ENCODE assay signal across 11 cellular contexts in genomic region chrX:115892056-115892708, GRCh38.
DNase-seq lines count a peak whose midpoint lies in the region; ATAC-seq and TF ChIP-seq lines count a peak whose summit lies in the region.
"Had no signal": no experiment of that assay in that cellular context is flagged by ENCODE, and none has a peak within 500 bp of the region (broad histone marks: within the 10 kb centered on the region; RNA-seq: fewer than 3 reads in every experiment).

No MANE protein-coding gene starts in this region.

- no peak overlapping the region for H2AFZ ChIP-seq in HCT116 (ENCODE audit: low read depth, low read length, poor library complexity, severe bottlenecking)

- H3K4me1 ChIP-seq in HCT116 (ENCODE audit: control insufficient read depth in 1 of 2, insufficient read depth in 2 of 2, low read length in 2 of 2) (peaks cover 0 to 23% of the 10 kb centered on the region in 2 experiments; a peak in 3 of 4 replicates), subcutaneous abdominal adipose tissue (ENCODE audit: control insufficient read depth in 5 of 5, insufficient read depth in 5 of 5, low read length in 5 of 5) (peaks cover 6 to 17% (median 13%) of the 10 kb centered on the region in 5 donors)

- DNase-seq in HCT116 (ENCODE audit: low read depth, low spot score), result peak; percentile 3
- DNase-seq in iPS-NIHi7 (ENCODE audit: extremely low spot score), result peak; percentile 7
- DNase-seq in stimulated activated CD4-positive, alpha-beta T cell treated with anti-CD3 and anti-CD28 coated beads, Interleukin-2, amount 100 ng/mL, for 24 hours, result no peak
- DNase-seq in T-cell, result no peak
- no peak for DNase-seq in putamen (ENCODE audit: low spot score)
- DNase-seq: activated naive CD8-positive, alpha-beta T cell treated with anti-CD3 and anti-CD28 coated beads for 36 hours; effector CD8-positive, alpha-beta T cell; NCI-H1048 had no signal

- H3K4me3 ChIP-seq in HCT116 (replicated peaks in 1 of 2; ENCODE audit: low read depth in 1 of 2, low read length in 2 of 2) (no peak overlapping the region), WI38 (ENCODE audit: low read depth, low read length) (peak overlapping the region; percentile 44; the same call in 1 of the 2 replicates), subcutaneous abdominal adipose tissue (ENCODE audit: low read depth in 1 of 5, low read length in 5 of 5) (peak overlapping the region; percentile 23 to 67 (median 55))
- H3K4me3 ChIP-seq: smooth muscle cell had no signal

- RAD21 ChIA-PET in HCT116 (lab: Charles Lee; ENCODE audit: low non-redundant PET in 1 of 2, low total read pairs in 2 of 2, uncharacterized antibody in 2 of 2, unreplicated experiment in 2 of 2), result interaction anchor here in 1 of 2 experiments (0.7 kb wide), 1 partner anchor 417 kb away, joined by 3 read pairs; no protein-coding TSS in a partner anchor

- H3K27ac Mint-ChIP-seq in T-cell, result no peak overlapping the region
- H3K27ac Mint-ChIP-seq: activated naive CD8-positive, alpha-beta T cell treated with anti-CD3 and anti-CD28 coated beads for 36 hours had no signal

- H3K27me3 Mint-ChIP-seq in T-cell, result no peaks in the 10 kb centered on the region
- H3K27me3 Mint-ChIP-seq: activated naive CD8-positive, alpha-beta T cell treated with anti-CD3 and anti-CD28 coated beads for 36 hours had no signal

- TF ChIP-seq POLR2A in HCT116 (IDR thresholded peaks at IDR 0.05; ENCODE audit: borderline replicate concordance, extremely low read depth, insufficient read depth, insufficient read length), result no peak

- no peaks in the 10 kb centered on the region for H3K9me3 ChIP-seq in HCT116 (ENCODE audit: control insufficient read depth in 1 of 2, insufficient read depth in 1 of 2, low read depth in 1 of 2, low read length in 2 of 2)
- H3K9me3 ChIP-seq in subcutaneous abdominal adipose tissue (ENCODE audit: control insufficient read depth in 5 of 5, low read length in 5 of 5), result peaks cover 0 to 17% (median 0%) of the 10 kb centered on the region in 5 donors

- H3K27ac ChIP-seq in HCT116 (ENCODE audit: low read depth, low read length) (no peak overlapping the region), subcutaneous abdominal adipose tissue (ENCODE audit: low read depth, low read length) (no peak overlapping the region)

- H3K4me2 ChIP-seq in HCT116 (ENCODE audit: low read length), result no peak overlapping the region; the same call in 1 of the 2 replicates
- H3K4me2 ChIP-seq: smooth muscle cell had no signal

- CTCF ChIA-PET in HCT116 (lab: Charles Lee), result no interaction called here
- CTCF ChIA-PET in T-cell (lab: Charles Lee), result interaction anchor here in 1 of 2 donors (0.7 kb wide), 1 partner anchor 50 kb away, joined by 3 read pairs; no protein-coding TSS in a partner anchor

- intact Hi-C loops in HCT116 (cut with micrococcal nuclease), result no loop called here

- H3K27me3 ChIP-seq in HCT116 (ENCODE audit: insufficient read depth, low read length), result no peaks in the 10 kb centered on the region
- peaks cover 0 to 3% (median 0%) of the 10 kb centered on the region in 5 donors for H3K27me3 ChIP-seq in subcutaneous abdominal adipose tissue (ENCODE audit: control insufficient read depth in 5 of 5, insufficient read depth in 4 of 5, low read length in 5 of 5)

- TF ChIP-seq CTCF in HCT116 (IDR thresholded peaks at IDR 0.05 in 2 of 3, conservative IDR thresholded peaks at IDR 0.05 in 1 of 3; ENCODE audit: borderline replicate concordance in 1 of 3, insufficient read depth in 1 of 3, low read depth in 2 of 3, low read length in 2 of 3) (no peak), WI38 (IDR thresholded peaks at IDR 0.05; ENCODE audit: low read depth, low read length) (no peak)

- no peak for TF ChIP-seq RAD21 in HCT116 (IDR thresholded peaks at IDR 0.05; ENCODE audit: low read depth)

- no peak for ATAC-seq in HCT116
- ATAC-seq in T-cell (replicated peaks in 1 of 4), result no peak

- H3K36me3 Mint-ChIP-seq in T-cell, result no peaks in the 10 kb centered on the region
- H3K36me3 Mint-ChIP-seq: activated naive CD8-positive, alpha-beta T cell treated with anti-CD3 and anti-CD28 coated beads for 36 hours had no signal

- H3K36me3 ChIP-seq in HCT116 (ENCODE audit: control insufficient read depth in 1 of 2, insufficient read depth in 2 of 2, low read length in 2 of 2) (no peaks in the 10 kb centered on the region), subcutaneous abdominal adipose tissue (ENCODE audit: control insufficient read depth in 5 of 5, insufficient read depth in 5 of 5, low read length in 5 of 5) (no peaks in the 10 kb centered on the region)

- BruUV-seq in HCT116 (replicated peaks; lab: Mats Ljungman, UMichigan), result no TSS peak

- H3K79me2 ChIP-seq in HCT116 (ENCODE audit: insufficient read depth, low read length), result peaks cover 12% of the 10 kb centered on the region; the same call in 1 of the 2 replicates

- POLR2A ChIA-PET in HCT116 (lab: Charles Lee), result no interaction called here
- POLR2A ChIA-PET in T-cell (lab: Charles Lee), result no interaction called here

- H3K4me1 Mint-ChIP-seq in T-cell, result peaks cover 0 to 10% (median 7%) of the 10 kb centered on the region in 3 donors
- H3K4me1 Mint-ChIP-seq: activated naive CD8-positive, alpha-beta T cell treated with anti-CD3 and anti-CD28 coated beads for 36 hours had no signal

- H3K9me3 Mint-ChIP-seq in T-cell, result no peaks in the 10 kb centered on the region
- H3K9me3 Mint-ChIP-seq: activated naive CD8-positive, alpha-beta T cell treated with anti-CD3 and anti-CD28 coated beads for 36 hours had no signal

- no peaks in the 10 kb centered on the region for H3K9me2 ChIP-seq in HCT116 (ENCODE audit: insufficient read depth)

- no peaks in the 10 kb centered on the region for H4K20me1 ChIP-seq in HCT116 (ENCODE audit: insufficient read depth)

- peak overlapping the region in 1 of 3 donors; percentile 61 for H3K4me3 Mint-ChIP-seq in T-cell
- H3K4me3 Mint-ChIP-seq: activated naive CD8-positive, alpha-beta T cell treated with anti-CD3 and anti-CD28 coated beads for 36 hours had no signal

- no peak overlapping the region for H3K9ac ChIP-seq in HCT116 (ENCODE audit: low read length)
- H3K9ac ChIP-seq in subcutaneous abdominal adipose tissue (ENCODE audit: low read length in 5 of 5), result no peak overlapping the region

TF ChIP-seq in HCT116, 20 proteins besides CTCF, POLR2A, EP300 and RAD21 (continues in another document):
- TF ChIP-seq REST (IDR thresholded peaks at IDR 0.05; ENCODE audit: low read depth) (no peak), ZBTB33 (IDR thresholded peaks at IDR 0.05; ENCODE audit: extremely low read depth, insufficient replicate concordance, low read length) (no peak), ATF3 (IDR thresholded peaks at IDR 0.05) (no peak), EGR1 (IDR thresholded peaks at IDR 0.05; ENCODE audit: low read depth) (no peak), ZFX (IDR thresholded peaks at IDR 0.05) (no peak), SRF (IDR thresholded peaks at IDR 0.05; ENCODE audit: low read depth) (no peak), POLR2AphosphoS5 (IDR thresholded peaks at IDR 0.05; ENCODE audit: low read depth, low read length) (no peak), SP1 (IDR thresholded peaks at IDR 0.05; ENCODE audit: low read depth) (no peak), ELF1 (IDR thresholded peaks at IDR 0.05; ENCODE audit: borderline replicate concordance, low read depth) (no peak), CBX3 (IDR thresholded peaks at IDR 0.05; ENCODE audit: low read depth) (no peak), EZH2phosphoT487 (IDR thresholded peaks at IDR 0.05; ENCODE audit: borderline replicate concordance) (no peak), TCF7L2 (IDR thresholded peaks at IDR 0.05; ENCODE audit: borderline replicate concordance, extremely low read depth, insufficient read depth, insufficient read length) (no peak), JUND (IDR thresholded peaks at IDR 0.05) (no peak)

Comparison
In these comparisons a context has a peak if more than half of its experiments do, and no peak if none do; other contexts are left out.
1. DNase-seq: peak in HCT116 (single experiment) and iPS-NIHi7 (single experiment); none in stimulated activated CD4-positive, alpha-beta T cell treated with anti-CD3 and anti-CD28 coated beads, Interleukin-2, amount 100 ng/mL, for 24 hours (0 of 2), T-cell (0 of 34) and putamen (single experiment).
2. H3K4me3 ChIP-seq: peak in WI38 (single experiment) and subcutaneous abdominal adipose tissue (5 of 5); none in HCT116 (0 of 2).